Comparison of ENCODE assay signal across 29 cellular contexts in genomic region chr20:19603390-19603753, GRCh38.
DNase-seq lines count a peak whose midpoint lies in the region; ATAC-seq and TF ChIP-seq lines count a peak whose summit lies in the region.
"Had no signal": no experiment of that assay in that cellular context is flagged by ENCODE, and none has a peak within 500 bp of the region (broad histone marks: within the 10 kb centered on the region; RNA-seq: fewer than 3 reads in every experiment).

No MANE protein-coding gene starts in this region.

- TF ChIP-seq CTCF in omental fat pad (IDR thresholded peaks at IDR 0.05), result no peak

- no peak for ATAC-seq in omental fat pad (ENCODE audit: low FRiP score)
- no peak for ATAC-seq in HG03139 (IDR thresholded peaks at IDR 0.05; ENCODE audit: unreplicated experiment)

- DNase-seq in NCI-H2171 treated with DMSO at 0.1 percent for 48 hours (lab: John Stamatoyannopoulos, UW), result peak; percentile 25
- no peak for DNase-seq in NCI-H2171 (lab: John Stamatoyannopoulos, UW)
- DNase-seq in NCI-H146 (lab: John Stamatoyannopoulos, UW), result peak; percentile 93
- DNase-seq in NCI-H774 (lab: John Stamatoyannopoulos, UW), result peak; percentile 29
- DNase-seq in NCI-H1930 (lab: John Stamatoyannopoulos, UW), result no peak
- DNase-seq in omental fat pad (ENCODE audit: low spot score), result no peak
- DNase-seq in effector CD8-positive, alpha-beta T cell (lab: John Stamatoyannopoulos, UW), result no peak
- DNase-seq: ACHN; activated CD4-positive, alpha-beta T cell treated with anti-CD3 and anti-CD28 coated beads for 48 hours; activated CD8-positive, alpha-beta memory T cell treated with anti-CD3 and anti-CD28 coated beads for 24 hours; activated effector memory CD4-positive, alpha-beta T cell treated with anti-CD3 and anti-CD28 coated beads, Interleukin-2, amount 50 U/mL, for 16 hours; activated naive CD8-positive, alpha-beta T cell treated with anti-CD3 and anti-CD28 coated beads for 36 hours; activated T-cell treated with anti-CD3 and anti-CD28 coated beads, Interleukin-2, amount 50 U/mL, for 1 hour; aorta; BE2C; colonic mucosa; effector memory CD4-positive, alpha-beta T cell; erythroblast; H7; naive B cell; NCI-H1105 treated with DMSO at 0.1 percent for 48 hours; NCI-H446 treated with DMSO at 0.1 percent for 48 hours; nucleus accumbens; Peyer's patch; SIG-M5; SW 1271; T-helper 9 cell; WERI-Rb-1 had no signal

Comparison
In these comparisons a context has a peak if more than half of its experiments do, and no peak if none do; other contexts are left out.
1. DNase-seq: peak in NCI-H2171 treated with DMSO at 0.1 percent for 48 hours (single experiment), NCI-H146 (single experiment) and NCI-H774 (single experiment); none in NCI-H2171 (single experiment), NCI-H1930 (0 of 2), omental fat pad (single experiment) and effector CD8-positive, alpha-beta T cell (single experiment).